In genomic region chr15:32730677-32731654, GRCh38 we compare ENCODE assay signal across 10 cellular contexts. TPM values are rescaled to one million over a fixed set of nuclear protein-coding genes. Genes with fewer than 3 reads are reported as not detected.
DNase-seq lines count a peak whose midpoint lies in the region; ATAC-seq and TF ChIP-seq lines count a peak whose summit lies in the region.
"Had no signal": no experiment of that assay in that cellular context is flagged by ENCODE, and none has a peak within 500 bp of the region (broad histone marks: within the 10 kb centered on the region; RNA-seq: fewer than 3 reads in every experiment).

No MANE protein-coding gene starts in this region.

- no peak overlapping the region for H3K9ac ChIP-seq in neural progenitor cell

- no peak overlapping the region for H3K4me3 Mint-ChIP-seq in endothelial cell (ENCODE audit: unreplicated experiment)
- H3K4me3 Mint-ChIP-seq in neural progenitor cell, result no peak overlapping the region

- DNase-seq in EH (ENCODE audit: low read depth) (peak; percentile 68), NCI-H69 (lab: John Stamatoyannopoulos, UW) (peak; percentile 92), endothelial cell (ENCODE audit: low spot score) (peak; percentile 14), neural progenitor cell (ENCODE audit: low spot score) (peak; percentile 61), MG63 (no peak)
- DNase-seq in activated CD4-positive, CD25-positive, alpha-beta regulatory T cell treated with anti-CD3 and anti-CD28 coated beads, Interleukin-2, amount 50 U/mL, for 72 hours, result no peak
- DNase-seq: cerebellar nuclear complex had no signal

- H3K4me1 ChIP-seq in neural progenitor cell, result peaks cover 6% of the 10 kb centered on the region

- no peaks in the 10 kb centered on the region for H3F3A ChIP-seq in neural progenitor cell (ENCODE audit: low read depth)

- H3K36me3 Mint-ChIP-seq in endothelial cell (ENCODE audit: low read depth, unreplicated experiment), result no peaks in the 10 kb centered on the region
- peaks cover 7% of the 10 kb centered on the region for H3K36me3 Mint-ChIP-seq in neural progenitor cell

- H3K9me3 Mint-ChIP-seq in endothelial cell (ENCODE audit: unreplicated experiment), result no peaks in the 10 kb centered on the region
- peaks cover 24% of the 10 kb centered on the region for H3K9me3 Mint-ChIP-seq in neural progenitor cell

- H3K9me3 ChIP-seq in neural progenitor cell (ENCODE audit: low read depth), result peaks cover 3% of the 10 kb centered on the region
- no peaks in the 10 kb centered on the region for H3K9me3 ChIP-seq in MG63

- H3K36me3 ChIP-seq in neural progenitor cell, result no peaks in the 10 kb centered on the region
- peaks cover 8% of the 10 kb centered on the region; the same call in 1 of the 2 replicates for H3K36me3 ChIP-seq in MG63

- H3K27ac Mint-ChIP-seq in endothelial cell (ENCODE audit: unreplicated experiment), result no peak overlapping the region
- H3K27ac Mint-ChIP-seq in neural progenitor cell, result no peak overlapping the region

- no peak for TF ChIP-seq CTCF in endothelial cell (IDR thresholded peaks at IDR 0.05; ENCODE audit: unreplicated experiment)
- TF ChIP-seq CTCF in neural progenitor cell (IDR thresholded peaks at IDR 0.05), result no peak

- ATAC-seq in HG02759 (IDR thresholded peaks at IDR 0.05; ENCODE audit: unreplicated experiment), result no peak
- ATAC-seq in HG03432 (IDR thresholded peaks at IDR 0.05; ENCODE audit: unreplicated experiment), result no peak
- ATAC-seq: activated CD4-positive, CD25-positive, alpha-beta regulatory T cell treated with anti-CD3 and anti-CD28 coated beads, Interleukin-2, amount 50 U/mL, for 24 hours had no signal

- H3K4me3 ChIP-seq in neural progenitor cell, result no peak overlapping the region
- H3K4me3 ChIP-seq in MG63, result no peak overlapping the region

- H3K79me2 ChIP-seq in neural progenitor cell (ENCODE audit: low read depth), result no peaks in the 10 kb centered on the region

- peaks cover 2% of the 10 kb centered on the region for H3K27me3 Mint-ChIP-seq in endothelial cell (ENCODE audit: unreplicated experiment)
- no peaks in the 10 kb centered on the region for H3K27me3 Mint-ChIP-seq in neural progenitor cell (ENCODE audit: insufficient read depth, low read depth)

- no peaks in the 10 kb centered on the region for H4K20me1 ChIP-seq in neural progenitor cell (ENCODE audit: low read depth)

- no peaks in the 10 kb centered on the region for H3K4me1 Mint-ChIP-seq in endothelial cell (ENCODE audit: unreplicated experiment)
- H3K4me1 Mint-ChIP-seq in neural progenitor cell, result no peaks in the 10 kb centered on the region

- H2AFZ ChIP-seq in neural progenitor cell (replicated peaks), result peak overlapping the region; percentile 65

- no peaks in the 10 kb centered on the region for H3K27me3 ChIP-seq in neural progenitor cell
- H3K27me3 ChIP-seq in MG63, result no peaks in the 10 kb centered on the region

- no peak overlapping the region for H3K27ac ChIP-seq in neural progenitor cell

- H3K4me2 ChIP-seq in neural progenitor cell, result peak overlapping the region; percentile 25

RNA-seq across cellular contexts. Expression of gene GREM1, which starts 13.2 kb away (rescaled TPM):
- 0.44 TPM for total RNA-seq in endothelial cell (ENCODE audit: unreplicated experiment)
- total RNA-seq in neural progenitor cell (ENCODE audit: low replicate concordance), result 2.9 and 4.4 TPM in 2 replicates
- 27.3 and 30.7 TPM in 2 replicates for total RNA-seq in MG63 (2014; rRNA removed; shearing (Covaris generic); ENCODE audit: low replicate concordance)

Comparison
In these comparisons a context has a peak if more than half of its experiments do, and no peak if none do; other contexts are left out.
1. DNase-seq: peak in EH (single experiment), NCI-H69 (single experiment), endothelial cell (single experiment) and neural progenitor cell (single experiment); none in MG63 (single experiment) and activated CD4-positive, CD25-positive, alpha-beta regulatory T cell treated with anti-CD3 and anti-CD28 coated beads, Interleukin-2, amount 50 U/mL, for 72 hours (single experiment).